10 cellular contexts compared by ENCODE assay signal in the genomic region with DNA sequence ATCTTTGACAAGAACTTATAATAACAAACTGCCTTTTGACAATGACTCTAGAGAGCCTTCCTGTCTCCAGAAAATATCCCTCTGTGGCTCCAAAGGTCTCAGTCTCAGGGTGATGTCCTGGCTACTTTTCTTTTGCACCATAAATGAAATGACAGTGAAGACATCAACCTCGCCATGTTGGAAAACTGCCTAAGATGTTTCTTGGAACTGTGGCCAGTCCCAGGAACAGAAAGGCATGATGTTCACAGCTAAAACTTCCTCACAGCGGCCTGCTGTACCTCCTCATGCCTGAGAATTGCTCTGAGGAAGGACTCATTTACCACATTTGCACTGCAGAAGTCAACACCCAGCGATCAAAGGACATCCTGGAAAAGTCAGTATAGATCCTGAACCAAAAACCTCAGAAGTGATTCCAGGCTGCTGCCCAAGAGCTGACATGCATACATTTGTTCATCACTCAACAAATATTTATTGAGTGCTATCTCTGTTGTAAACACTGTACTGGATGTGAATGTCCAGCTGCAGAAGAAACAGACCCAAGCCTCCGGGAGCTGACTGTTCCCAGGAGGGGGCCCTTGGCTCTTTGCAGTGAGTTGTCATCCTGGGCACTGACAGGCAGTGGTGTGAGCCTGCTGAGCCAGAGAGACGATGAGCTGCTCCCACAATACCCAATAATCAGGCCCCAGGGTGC.
DNase-seq lines count a peak whose midpoint lies in the region; ATAC-seq, FAIRE-seq and TF ChIP-seq lines count a peak whose summit lies in the region.
"Had no signal": no experiment of that assay in that cellular context is flagged by ENCODE, and none has a peak within 500 bp of the region (broad histone marks: within the 10 kb centered on the region; RNA-seq: fewer than 3 reads in every experiment).

No MANE protein-coding gene starts in this region.

- peaks cover 2% of the 10 kb centered on the region for H3K27me3 Mint-ChIP-seq in activated CD4-positive, alpha-beta T cell treated with anti-CD3 and anti-CD28 coated beads, Interleukin-2, amount 10 ng/mL, durations not matched to agents 24 days and 14 days

- 23 to 26% methylated on average over 5 of the region's 5 CpGs for WGBS in pancreas, 2 donors

- H3K4me2 ChIP-seq in fibroblast of lung (ENCODE audit: extremely low read depth, insufficient read depth, low read length) = peak overlapping the region; percentile 32

- H4K20me1 ChIP-seq in fibroblast of lung (ENCODE audit: control insufficient read depth, extremely low read depth, insufficient read depth, low read length) = no peaks in the 10 kb centered on the region

- H3K4me3 ChIP-seq in fibroblast of lung (replicated peaks in 1 of 4; ENCODE audit: control extremely low read depth in 1 of 4, insufficient read depth in 1 of 4, low read depth in 3 of 4, low read length in 4 of 4) = no peak overlapping the region
- no peak overlapping the region for H3K4me3 ChIP-seq in pancreas

- TF ChIP-seq CTCF in fibroblast of lung (conservative IDR thresholded peaks at IDR 0.05 in 1 of 2, IDR thresholded peaks at IDR 0.05 in 1 of 2; ENCODE audit: low read depth in 1 of 2, low read length in 2 of 2) (no peak), pancreas (IDR thresholded peaks at IDR 0.05) (no peak)

- H3K36me3 Mint-ChIP-seq in activated CD4-positive, alpha-beta T cell treated with anti-CD3 and anti-CD28 coated beads, Interleukin-2, amount 10 ng/mL, durations not matched to agents 24 days and 14 days (ENCODE audit: low read depth) = no peaks in the 10 kb centered on the region

- DNase-seq in ELF-1 (ENCODE audit: low read depth, low spot score) = peak; percentile 56
- DNase-seq in NCI-H748 (lab: John Stamatoyannopoulos, UW; ENCODE audit: unreplicated experiment) = peak; percentile 70
- DNase-seq in fibroblast of lung (ENCODE audit: low read depth in 2 of 2) = peak in 1 of 2 donors; percentile 82
- peak; percentile 52 to 83 (median 58) for DNase-seq in pancreas
- DNase-seq in glomerular visceral epithelial cell (ENCODE audit: extremely low spot score) = no peak
- DNase-seq in HuH-7.5 (ENCODE audit: low spot score) = no peak
- DNase-seq in activated CD4-positive, alpha-beta T cell treated with anti-CD3 and anti-CD28 coated beads, Interleukin-2, amount 10 ng/mL, durations not matched to agents 24 days and 14 days = no peak
- DNase-seq: T-helper 17 cell had no signal

- H3K9ac ChIP-seq in fibroblast of lung (ENCODE audit: insufficient read depth, low read length) = no peak overlapping the region

- FAIRE-seq in pancreas (lab: Jason Lieb, UNC) = no peak
- FAIRE-seq: G401.6 had no signal

- intact Hi-C loops in pancreas (cut with DNase I) = no loop called here
- intact Hi-C loops in activated CD4-positive, alpha-beta T cell treated with anti-CD3 and anti-CD28 coated beads, Interleukin-2, amount 10 ng/mL, durations not matched to agents 24 days and 14 days (cut with micrococcal nuclease) = loop anchor here (5.0 kb wide), 1 partner anchor 106 kb away; no protein-coding TSS in a partner anchor

- H3K4me1 ChIP-seq in fibroblast of lung (ENCODE audit: control insufficient read depth, extremely low read depth, insufficient read depth, low read length) = peaks cover 9% of the 10 kb centered on the region
- H3K4me1 ChIP-seq in pancreas = peaks cover 4 to 31% (median 23%) of the 10 kb centered on the region in 3 donors

- no peaks in the 10 kb centered on the region for H3K9me3 Mint-ChIP-seq in activated CD4-positive, alpha-beta T cell treated with anti-CD3 and anti-CD28 coated beads, Interleukin-2, amount 10 ng/mL, durations not matched to agents 24 days and 14 days

- no peaks in the 10 kb centered on the region for H3K4me1 Mint-ChIP-seq in activated CD4-positive, alpha-beta T cell treated with anti-CD3 and anti-CD28 coated beads, Interleukin-2, amount 10 ng/mL, durations not matched to agents 24 days and 14 days
- H3K4me1 Mint-ChIP-seq: T-helper 17 cell had no signal

- H3K36me3 ChIP-seq in fibroblast of lung (ENCODE audit: control insufficient read depth, insufficient read depth, low read length) = no peaks in the 10 kb centered on the region
- H3K36me3 ChIP-seq in pancreas = no peaks in the 10 kb centered on the region

- H3K27ac ChIP-seq in fibroblast of lung (ENCODE audit: insufficient read depth, low read length) (no peak overlapping the region), pancreas (peak overlapping the region in 3 of 4 donors; percentile 1 to 74 (median 61))

- ATAC-seq in pancreas = peak; percentile 82 to 89 (median 86)
- ATAC-seq in HG03354 (IDR thresholded peaks at IDR 0.05; ENCODE audit: poor library complexity, severe bottlenecking, unreplicated experiment) = no peak
- ATAC-seq: T-helper 17 cell had no signal

- no peaks in the 10 kb centered on the region for H3K79me2 ChIP-seq in fibroblast of lung (ENCODE audit: control insufficient read depth, insufficient read depth, low read length)

- no peaks in the 10 kb centered on the region for H3K9me3 ChIP-seq in fibroblast of lung (ENCODE audit: control insufficient read depth, insufficient read depth, low read depth, low read length)
- H3K9me3 ChIP-seq in pancreas = no peaks in the 10 kb centered on the region

- no peak overlapping the region for H3K4me3 Mint-ChIP-seq in activated CD4-positive, alpha-beta T cell treated with anti-CD3 and anti-CD28 coated beads, Interleukin-2, amount 10 ng/mL, durations not matched to agents 24 days and 14 days
- H3K4me3 Mint-ChIP-seq: T-helper 17 cell had no signal

- no peak overlapping the region for H2AFZ ChIP-seq in fibroblast of lung (ENCODE audit: low read length)

- no peak overlapping the region for H3K27ac Mint-ChIP-seq in activated CD4-positive, alpha-beta T cell treated with anti-CD3 and anti-CD28 coated beads, Interleukin-2, amount 10 ng/mL, durations not matched to agents 24 days and 14 days
- H3K27ac Mint-ChIP-seq: T-helper 17 cell had no signal

- H3K27me3 ChIP-seq in fibroblast of lung (ENCODE audit: control insufficient read depth, insufficient read depth, low read length) = no peaks in the 10 kb centered on the region
- no peaks in the 10 kb centered on the region for H3K27me3 ChIP-seq in pancreas

Comparison
In these comparisons a context has a peak if more than half of its experiments do, and no peak if none do; other contexts are left out.
1. DNase-seq: peak in ELF-1 (single experiment), NCI-H748 (single experiment) and pancreas (6 of 6); none in glomerular visceral epithelial cell (single experiment), HuH-7.5 (single experiment) and activated CD4-positive, alpha-beta T cell treated with anti-CD3 and anti-CD28 coated beads, Interleukin-2, amount 10 ng/mL, durations not matched to agents 24 days and 14 days (single experiment).